19 cellular contexts compared by ENCODE assay signal in genomic region chr17:41048441-41048840, GRCh38. TPM values are rescaled to one million over a fixed set of nuclear protein-coding genes. Genes with fewer than 3 reads are reported as not detected.
DNase-seq lines count a peak whose midpoint lies in the region; ATAC-seq and TF ChIP-seq lines count a peak whose summit lies in the region.
"Had no signal": no experiment of that assay in that cellular context is flagged by ENCODE, and none has a peak within 500 bp of the region (broad histone marks: within the 10 kb centered on the region; RNA-seq: fewer than 3 reads in every experiment).

No MANE protein-coding gene starts in this region.

- no peak overlapping the region for H3K4me3 ChIP-seq in GM23248
- H3K4me3 ChIP-seq in SK-N-SH (ENCODE audit: low read depth in 2 of 2, low read length in 1 of 2) = no peak overlapping the region
- no peak overlapping the region for H3K4me3 ChIP-seq in foreskin fibroblast (ENCODE audit: low read depth in 1 of 2, low read length in 2 of 2)
- H3K4me3 ChIP-seq: coronary artery, esophagus squamous epithelium had no signal

- H3K4me1 ChIP-seq in GM23248 (ENCODE audit: insufficient read depth) = peaks cover 28% of the 10 kb centered on the region
- no peaks in the 10 kb centered on the region for H3K4me1 ChIP-seq in SK-N-SH (ENCODE audit: control insufficient read depth in 1 of 2, insufficient read depth in 2 of 2, low read depth in 1 of 2, low read length in 1 of 2)
- H3K4me1 ChIP-seq: esophagus squamous epithelium had no signal

- in situ Hi-C loops in GM23248 (cut with MboI) = no loop called here

- CTCF ChIA-PET in SK-N-SH (lab: Yijun Ruan, JAX) = interaction anchor here (0.6 to 1.4 kb wide), 2 partner anchors 32 to 614 kb away, joined by 3 read pairs; no protein-coding TSS in a partner anchor

- POLR2A ChIA-PET in SK-N-SH (lab: Yijun Ruan, JAX) = no interaction called here

- H3K9me3 ChIP-seq in GM23248 (ENCODE audit: low read depth) = no peaks in the 10 kb centered on the region
- no peaks in the 10 kb centered on the region for H3K9me3 ChIP-seq in SK-N-SH
- H3K9me3 ChIP-seq: esophagus squamous epithelium had no signal

- TF ChIP-seq EP300 in SK-N-SH (IDR thresholded peaks at IDR 0.05; ENCODE audit: borderline replicate concordance in 1 of 2, low read depth in 1 of 2, low read length in 1 of 2) = no peak

- H3K79me2 ChIP-seq in GM23248 (ENCODE audit: insufficient read depth) = no peaks in the 10 kb centered on the region
- no peaks in the 10 kb centered on the region for H3K79me2 ChIP-seq in SK-N-SH (ENCODE audit: insufficient read depth)

- 36 to 46% methylated on average over 7 of the region's 7 CpGs for WGBS in GM23248 (ENCODE audit: low coverage in 1 of 2, low lambda C conversion rate in 2 of 2, missing lambda C conversion rate in 2 of 2), 2 experiments
- 3% methylated on average over 7 of the region's 7 CpGs for WGBS in SK-N-SH (ENCODE audit: low lambda C conversion rate)

- TF ChIP-seq CTCF in SK-N-SH (IDR thresholded peaks at IDR 0.05) (no peak), foreskin fibroblast (IDR thresholded peaks at IDR 0.05; ENCODE audit: low read depth, low read length) (no peak)

- no peak for TF ChIP-seq RAD21 in SK-N-SH (IDR thresholded peaks at IDR 0.05; ENCODE audit: low read length)

- H3K36me3 ChIP-seq in GM23248 (ENCODE audit: low read depth) = peaks cover 3% of the 10 kb centered on the region; the same call in 1 of the 2 replicates
- H3K36me3 ChIP-seq in SK-N-SH (replicated peaks in 1 of 2; ENCODE audit: control insufficient read depth in 1 of 2, insufficient read depth in 2 of 2, low read length in 1 of 2) = peaks cover 0 to 3% of the 10 kb centered on the region in 2 experiments
- H3K36me3 ChIP-seq: esophagus squamous epithelium had no signal

- no peaks in the 10 kb centered on the region for H4K20me1 ChIP-seq in GM23248 (ENCODE audit: insufficient read depth)
- H4K20me1 ChIP-seq in SK-N-SH (ENCODE audit: insufficient read depth) = no peaks in the 10 kb centered on the region

- peak overlapping the region; percentile 6; the same call in 1 of the 2 replicates for H2AFZ ChIP-seq in GM23248
- peak overlapping the region; percentile 44; the same call in 1 of the 2 replicates for H2AFZ ChIP-seq in SK-N-SH (ENCODE audit: low read depth)

- H3K9me2 ChIP-seq in GM23248 (ENCODE audit: insufficient read depth) (no peaks in the 10 kb centered on the region), SK-N-SH (no peaks in the 10 kb centered on the region)

- ATAC-seq in GM21529 (IDR thresholded peaks at IDR 0.05; ENCODE audit: unreplicated experiment) (no peak), HG02763 (IDR thresholded peaks at IDR 0.05; ENCODE audit: unreplicated experiment) (no peak)

- H3K9ac ChIP-seq in GM23248 = peak overlapping the region; percentile 39
- H3K9ac ChIP-seq in SK-N-SH = no peak overlapping the region

- H3F3A ChIP-seq in GM23248 (ENCODE audit: insufficient read depth) (peaks cover 35% of the 10 kb centered on the region), SK-N-SH (replicated peaks; ENCODE audit: insufficient read depth) (peaks cover 10% of the 10 kb centered on the region)

- H3K27ac ChIP-seq in GM23248 = peak overlapping the region; percentile 84
- H3K27ac ChIP-seq in SK-N-SH (ENCODE audit: low read depth in 2 of 2, low read length in 1 of 2) = peak overlapping the region in 1 of 2 experiments; percentile 44; a peak in 2 of 4 replicates
- H3K27ac ChIP-seq: coronary artery, esophagus squamous epithelium had no signal

- H3K27me3 ChIP-seq in GM23248 (replicated peaks; ENCODE audit: insufficient read depth) = no peaks in the 10 kb centered on the region
- H3K27me3 ChIP-seq in SK-N-SH (ENCODE audit: insufficient read depth) = no peaks in the 10 kb centered on the region

- H3K4me2 ChIP-seq in GM23248 (ENCODE audit: unreplicated experiment) (peak overlapping the region; percentile 61), SK-N-SH (peak overlapping the region; percentile 14)

- DNase-seq in 8988T (peak; percentile 60), GM23248 (peak; percentile 76), SK-N-SH (no peak), foreskin fibroblast (peak; percentile 55 to 78), mesenteric fat pad (ENCODE audit: low spot score) (no peak), SKM-1 (lab: John Stamatoyannopoulos, UW; ENCODE audit: unreplicated experiment) (no peak)
- DNase-seq: activated CD4-positive, alpha-beta T cell treated with anti-CD3 and anti-CD28 coated beads for 48 hours; activated T-cell treated with anti-CD3 and anti-CD28 coated beads, Interleukin-2, amount 50 U/mL, for 24 hours; esophagus squamous epithelium; midbrain; NCI-H1105 treated with DMSO at 0.1 percent for 48 hours; NCI-H510A; occipital lobe; T-helper 2 cell had no signal

TF ChIP-seq in SK-N-SH, 30 proteins besides CTCF, POLR2A, EP300 and RAD21:
- TF ChIP-seq GABPA (IDR thresholded peaks at IDR 0.05; ENCODE audit: low read depth) = no peak
- TF ChIP-seq MEF2A (IDR thresholded peaks at IDR 0.05; ENCODE audit: borderline replicate concordance, low read depth) = no peak
- no peak for TF ChIP-seq SMC3 (IDR thresholded peaks at IDR 0.05; ENCODE audit: low read depth, low read length)
- TF ChIP-seq FOXM1 (IDR thresholded peaks at IDR 0.05; ENCODE audit: low read depth) = no peak
- TF ChIP-seq, protein P1, sequence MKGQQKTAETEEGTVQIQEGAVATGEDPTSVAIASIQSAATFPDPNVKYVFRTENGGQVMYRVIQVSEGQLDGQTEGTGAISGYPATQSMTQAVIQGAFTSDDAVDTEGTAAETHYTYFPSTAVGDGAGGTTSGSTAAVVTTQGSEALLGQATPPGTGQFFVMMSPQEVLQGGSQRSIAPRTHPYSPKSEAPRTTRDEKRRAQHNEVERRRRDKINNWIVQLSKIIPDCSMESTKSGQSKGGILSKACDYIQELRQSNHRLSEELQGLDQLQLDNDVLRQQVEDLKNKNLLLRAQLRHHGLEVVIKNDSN (IDR thresholded peaks at IDR 0.05; ENCODE audit: borderline replicate concordance, low read depth) = no peak

RNA-seq across cellular contexts. Expression of gene KRTAP2-1, which starts 1.3 kb away (rescaled TPM):
- total RNA-seq in GM23248 (2014; rRNA removed; shearing (Covaris generic)) = not detected in 2 replicates
- not detected in 2 replicates for polyA plus RNA-seq in GM23248 (2016; fragmentation: Nextera tagmentation; extraction: Ambion mirVana)
- not detected in 2 replicates for polyA plus RNA-seq in SK-N-SH (2012; rRNA removed)
- polyA plus RNA-seq in SK-N-SH (2012; cell fraction: cytosol; rRNA removed) = not detected in 2 replicates
- polyA plus RNA-seq in SK-N-SH (2012; cell fraction: nucleus; rRNA removed) = not detected in 2 replicates
- total RNA-seq in mesenteric fat pad = not detected
- total RNA-seq: A673, esophagus squamous epithelium, occipital lobe had no signal
- polyA plus RNA-seq: adipose tissue had no signal

RNA-seq across cellular contexts. Expression of gene KRTAP2-2, which starts 6.6 kb away (rescaled TPM):
- not detected in 2 replicates for total RNA-seq in GM23248 (2014; rRNA removed; shearing (Covaris generic))
- polyA plus RNA-seq in GM23248 (2016; fragmentation: Nextera tagmentation; extraction: Ambion mirVana) (0.51 and 0.74 TPM in 2 replicates), SK-N-SH (2012; rRNA removed) (not detected in 2 replicates)
- not detected in 2 replicates for polyA plus RNA-seq in SK-N-SH (2012; cell fraction: cytosol; rRNA removed)
- not detected in 2 replicates for polyA plus RNA-seq in SK-N-SH (2012; cell fraction: nucleus; rRNA removed)
- total RNA-seq in mesenteric fat pad = not detected
- total RNA-seq: A673, esophagus squamous epithelium, occipital lobe had no signal
- polyA plus RNA-seq: adipose tissue had no signal

RNA-seq across cellular contexts. Expression of gene KRTAP1-1, which starts 7.2 kb away (rescaled TPM):
- total RNA-seq in GM23248 (2014; rRNA removed; shearing (Covaris generic)) = 1.6 and 4.2 TPM in 2 replicates
- polyA plus RNA-seq in GM23248 (2016; fragmentation: Nextera tagmentation; extraction: Ambion mirVana) (2.6 and 3.3 TPM in 2 replicates), SK-N-SH (2012; rRNA removed) (not detected in 2 replicates)
- polyA plus RNA-seq in SK-N-SH (2012; cell fraction: cytosol; rRNA removed) = 0.04 TPM in 1 of 2 replicates, not detected in the other
- polyA plus RNA-seq in SK-N-SH (2012; cell fraction: nucleus; rRNA removed) = not detected in 2 replicates
- not detected for total RNA-seq in mesenteric fat pad
- total RNA-seq: A673, esophagus squamous epithelium, occipital lobe had no signal
- polyA plus RNA-seq: adipose tissue had no signal

RNA-seq across cellular contexts. Expression of gene KRTAP2-3, which starts 11.5 kb away (rescaled TPM):
- 0.38 and 13.4 TPM in 2 replicates for total RNA-seq in GM23248 (2014; rRNA removed; shearing (Covaris generic))
- 54.3 and 55.2 TPM in 2 replicates for polyA plus RNA-seq in GM23248 (2016; fragmentation: Nextera tagmentation; extraction: Ambion mirVana)
- polyA plus RNA-seq in SK-N-SH (2012; rRNA removed) = 0.36 and 0.39 TPM in 2 replicates
- 0.32 and 0.93 TPM in 2 replicates for polyA plus RNA-seq in SK-N-SH (2012; cell fraction: cytosol; rRNA removed)
- polyA plus RNA-seq in SK-N-SH (2012; cell fraction: nucleus; rRNA removed) = 0.56 and 0.83 TPM in 2 replicates
- total RNA-seq in mesenteric fat pad = not detected
- total RNA-seq: A673, esophagus squamous epithelium, occipital lobe had no signal
- polyA plus RNA-seq: adipose tissue had no signal

RNA-seq across cellular contexts. Expression of gene KRTAP1-3, which starts 13.8 kb away (rescaled TPM):
- not detected in 2 replicates for total RNA-seq in GM23248 (2014; rRNA removed; shearing (Covaris generic))
- polyA plus RNA-seq in GM23248 (2016; fragmentation: Nextera tagmentation; extraction: Ambion mirVana) = not detected in 2 replicates
- not detected in 2 replicates for polyA plus RNA-seq in SK-N-SH (2012; rRNA removed)
- not detected in 2 replicates for polyA plus RNA-seq in SK-N-SH (2012; cell fraction: cytosol; rRNA removed)
- polyA plus RNA-seq in SK-N-SH (2012; cell fraction: nucleus; rRNA removed) = not detected in 2 replicates
- total RNA-seq in mesenteric fat pad = not detected
- total RNA-seq: A673, esophagus squamous epithelium, occipital lobe had no signal
- polyA plus RNA-seq: adipose tissue had no signal

Comparison
In these comparisons a context has a peak if more than half of its experiments do, and no peak if none do; other contexts are left out.
1. DNase-seq: peak in 8988T (single experiment), GM23248 (single experiment) and foreskin fibroblast (2 of 2); none in SK-N-SH (single experiment), mesenteric fat pad (single experiment) and SKM-1 (single experiment).